8 cellular contexts compared by ENCODE assay signal in the genomic region with DNA sequence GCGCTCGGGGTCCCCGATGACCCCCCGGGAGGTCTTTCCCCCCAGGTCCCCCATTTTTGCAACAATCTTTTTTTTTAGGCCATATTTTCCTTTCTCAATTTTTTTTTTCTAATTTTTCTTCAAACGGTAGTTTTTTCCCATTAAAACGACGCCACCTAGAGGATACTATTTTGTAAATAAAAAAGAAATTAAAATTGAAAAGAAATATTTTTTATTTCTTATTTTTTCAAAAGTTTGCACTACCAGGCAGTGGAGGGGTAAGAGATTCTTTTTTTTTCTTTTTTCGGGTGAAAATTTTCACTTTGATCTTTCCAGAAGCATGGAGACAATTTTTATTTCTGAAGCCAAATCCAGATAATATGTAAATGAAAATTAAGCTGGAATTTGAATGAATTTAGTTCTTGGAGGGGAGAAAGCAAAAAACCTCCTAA. TPM values are rescaled to one million over a fixed set of nuclear protein-coding genes. Genes with fewer than 3 reads are reported as not detected.
DNase-seq lines count a peak whose midpoint lies in the region; ATAC-seq, FAIRE-seq and TF ChIP-seq lines count a peak whose summit lies in the region.

No MANE protein-coding gene starts in this region.

- dilution Hi-C loops in keratinocyte (cut with MboI; ENCODE audit: extremely low pct_ligation_motif_present, low sequenced_read_pairs), result no loop called here

- H3K4me2 ChIP-seq in keratinocyte (ENCODE audit: control insufficient read depth, extremely low read depth, insufficient read depth, low read depth, low read length), result peak overlapping the region; percentile 70

- H3K4me1 Mint-ChIP-seq in CD4-positive, alpha-beta T cell (ENCODE audit: low read depth), result peaks cover 7% of the 10 kb centered on the region
- H3K4me1 Mint-ChIP-seq in IgD-negative memory B cell, result peaks cover 5 to 6% (median 5%) of the 10 kb centered on the region in 3 donors
- H3K4me1 Mint-ChIP-seq in activated naive CD8-positive, alpha-beta T cell treated with anti-CD3 and anti-CD28 coated beads for 36 hours, result peaks cover 5% of the 10 kb centered on the region

- no peak overlapping the region for H3K27ac ChIP-seq in CD4-positive, alpha-beta T cell (ENCODE audit: low read depth, low read length)
- peak overlapping the region; percentile 51 for H3K27ac ChIP-seq in keratinocyte (ENCODE audit: control insufficient read depth, insufficient read depth, low read length)
- peak overlapping the region; percentile 70 for H3K27ac ChIP-seq in subcutaneous abdominal adipose tissue (ENCODE audit: low read depth, low read length)

- FAIRE-seq in keratinocyte (lab: Jason Lieb, UNC), result no peak

- peak overlapping the region; percentile 97 for H3K4me3 Mint-ChIP-seq in CD4-positive, alpha-beta T cell
- peak overlapping the region; percentile 92 to 96 (median 94) for H3K4me3 Mint-ChIP-seq in IgD-negative memory B cell
- peak overlapping the region; percentile 90 for H3K4me3 Mint-ChIP-seq in activated naive CD8-positive, alpha-beta T cell treated with anti-CD3 and anti-CD28 coated beads for 36 hours

- POLR2A ChIA-PET in CD4-positive, alpha-beta T cell (lab: Charles Lee), result no interaction called here

- H3K27me3 Mint-ChIP-seq in CD4-positive, alpha-beta T cell, result peaks cover 39% of the 10 kb centered on the region
- peaks cover 1% of the 10 kb centered on the region for H3K27me3 Mint-ChIP-seq in IgD-negative memory B cell
- H3K27me3 Mint-ChIP-seq in activated naive CD8-positive, alpha-beta T cell treated with anti-CD3 and anti-CD28 coated beads for 36 hours, result peaks cover 20% of the 10 kb centered on the region

- H3K27ac Mint-ChIP-seq in CD4-positive, alpha-beta T cell, result no peak overlapping the region
- peak overlapping the region in 1 of 3 donors; percentile 67 for H3K27ac Mint-ChIP-seq in IgD-negative memory B cell
- no peak overlapping the region for H3K27ac Mint-ChIP-seq in activated naive CD8-positive, alpha-beta T cell treated with anti-CD3 and anti-CD28 coated beads for 36 hours

- no peak for ATAC-seq in CD4-positive, alpha-beta T cell (ENCODE audit: poor library complexity)
- ATAC-seq in HG02852 (IDR thresholded peaks at IDR 0.05; ENCODE audit: unreplicated experiment), result no peak

- peaks cover 3% of the 10 kb centered on the region for H3K27me3 ChIP-seq in CD4-positive, alpha-beta T cell (ENCODE audit: control insufficient read depth, insufficient read depth, low read length)
- H3K27me3 ChIP-seq in keratinocyte (ENCODE audit: control insufficient read depth, extremely low read depth, insufficient read depth, low read length) (no peaks in the 10 kb centered on the region), subcutaneous abdominal adipose tissue (ENCODE audit: control insufficient read depth in 5 of 5, insufficient read depth in 4 of 5, low read length in 5 of 5) (no peaks in the 10 kb centered on the region)

- H3K4me3 ChIP-seq in keratinocyte (ENCODE audit: control insufficient read depth in 2 of 3, extremely low read depth in 1 of 3, insufficient read depth in 2 of 3, low read depth in 1 of 3, low read length in 3 of 3), result peak overlapping the region; percentile 70 to 94 (median 83)
- H3K4me3 ChIP-seq in subcutaneous abdominal adipose tissue (ENCODE audit: low read depth in 1 of 5, low read length in 5 of 5), result peak overlapping the region; percentile 64 to 80 (median 77)

- peaks cover 4% of the 10 kb centered on the region for H3K36me3 Mint-ChIP-seq in CD4-positive, alpha-beta T cell (ENCODE audit: low read depth)
- H3K36me3 Mint-ChIP-seq in IgD-negative memory B cell, result no peaks in the 10 kb centered on the region
- no peaks in the 10 kb centered on the region for H3K36me3 Mint-ChIP-seq in activated naive CD8-positive, alpha-beta T cell treated with anti-CD3 and anti-CD28 coated beads for 36 hours

- no peaks in the 10 kb centered on the region for H3K9me3 Mint-ChIP-seq in CD4-positive, alpha-beta T cell
- H3K9me3 Mint-ChIP-seq in IgD-negative memory B cell, result no peaks in the 10 kb centered on the region
- H3K9me3 Mint-ChIP-seq in activated naive CD8-positive, alpha-beta T cell treated with anti-CD3 and anti-CD28 coated beads for 36 hours, result no peaks in the 10 kb centered on the region

- no peaks in the 10 kb centered on the region for H3K36me3 ChIP-seq in keratinocyte (ENCODE audit: control insufficient read depth in 2 of 2, extremely low read depth in 1 of 2, insufficient read depth in 2 of 2, low read length in 2 of 2)
- H3K36me3 ChIP-seq in subcutaneous abdominal adipose tissue (ENCODE audit: control insufficient read depth in 5 of 5, insufficient read depth in 5 of 5, low read length in 5 of 5), result no peaks in the 10 kb centered on the region

- CTCF ChIA-PET in CD4-positive, alpha-beta T cell (lab: Charles Lee), result interaction anchor here (0.7 kb wide), 1 partner anchor 24 kb away, joined by 3 read pairs; no protein-coding TSS in a partner anchor

- no peak for DNase-seq in CD4-positive, alpha-beta T cell
- DNase-seq in activated naive CD8-positive, alpha-beta T cell treated with anti-CD3 and anti-CD28 coated beads for 36 hours, result no peak
- no peak for DNase-seq in keratinocyte (ENCODE audit: low read depth, low spot score)
- no peak for DNase-seq in activated CD4-positive, alpha-beta T cell treated with anti-CD3 and anti-CD28 coated beads, Interleukin-2, amount 50 U/mL, for 48 hours
- DNase-seq in glomerular visceral epithelial cell (ENCODE audit: extremely low spot score), result no peak

- peaks cover 18% of the 10 kb centered on the region for H3K4me1 ChIP-seq in keratinocyte (ENCODE audit: control insufficient read depth, extremely low read depth, insufficient read depth, low read length)
- peaks cover 0 to 26% (median 19%) of the 10 kb centered on the region in 5 donors for H3K4me1 ChIP-seq in subcutaneous abdominal adipose tissue (ENCODE audit: control insufficient read depth in 5 of 5, insufficient read depth in 5 of 5, low read length in 5 of 5)

- TF ChIP-seq CTCF in CD4-positive, alpha-beta T cell (IDR thresholded peaks at IDR 0.05), result peak; percentile 64
- no peak for TF ChIP-seq CTCF in keratinocyte (optimal IDR thresholded peaks at IDR 0.05 in 1 of 3, IDR thresholded peaks at IDR 0.05 in 1 of 3, conservative IDR thresholded peaks at IDR 0.05 in 1 of 3; ENCODE audit: extremely low read depth in 1 of 3, insufficient read depth in 2 of 3, low read length in 3 of 3)

- H4K20me1 ChIP-seq in keratinocyte (ENCODE audit: control insufficient read depth, extremely low read depth, insufficient read depth, low read length), result no peaks in the 10 kb centered on the region

- intact Hi-C loops in CD4-positive, alpha-beta T cell (cut with DNase I, micrococcal nuclease), result loop anchor here in 1 of 2 experiments (2.0 kb wide), 1 partner anchor 70 kb away; no protein-coding TSS in a partner anchor

- no peaks in the 10 kb centered on the region for H3K9me1 ChIP-seq in keratinocyte (ENCODE audit: control insufficient read depth, extremely low read depth, insufficient read depth, low read length)

- H3K79me2 ChIP-seq in keratinocyte (ENCODE audit: control insufficient read depth, insufficient read depth, low read length), result peaks cover 16% of the 10 kb centered on the region

- H2AFZ ChIP-seq in keratinocyte (ENCODE audit: control insufficient read depth, low read length), result peak overlapping the region; percentile 71

- peak overlapping the region; percentile 77 for H3K9ac ChIP-seq in keratinocyte (ENCODE audit: control insufficient read depth, extremely low read depth, insufficient read depth, low read length)
- H3K9ac ChIP-seq in subcutaneous abdominal adipose tissue (ENCODE audit: low read length in 5 of 5), result peak overlapping the region; percentile 48 to 73 (median 58)

- H3K9me3 ChIP-seq in CD4-positive, alpha-beta T cell (ENCODE audit: control insufficient read depth, low read length), result no peaks in the 10 kb centered on the region
- H3K9me3 ChIP-seq in keratinocyte (ENCODE audit: control insufficient read depth, low read depth, low read length) (no peaks in the 10 kb centered on the region), subcutaneous abdominal adipose tissue (ENCODE audit: control insufficient read depth in 5 of 5, low read length in 5 of 5) (no peaks in the 10 kb centered on the region)

RNA-seq across cellular contexts. Expression of a gene that starts 0.7 kb away (rescaled TPM):
- 1 to 10 TPM; 1.2 to 1.3 TPM for total RNA-seq in CD4-positive, alpha-beta T cell
- 2.2 TPM for polyA plus RNA-seq in IgD-negative memory B cell
- under 1 TPM; 0.27 to 0.70 TPM for total RNA-seq in activated naive CD8-positive, alpha-beta T cell treated with anti-CD3 and anti-CD28 coated beads for 36 hours
- polyA plus RNA-seq in keratinocyte, result 2.0 to 4.6 TPM (median 2.5 TPM) in 3 replicates
- polyA plus RNA-seq in keratinocyte (2011; ENCODE audit: low read depth), result 0.26 TPM
- 2.6 and 3.5 TPM in 2 replicates for polyA plus RNA-seq in keratinocyte (2011; cell fraction: cytosol; rRNA removed)
- 8.9 and 9.9 TPM in 2 replicates for polyA plus RNA-seq in keratinocyte (2011; cell fraction: nucleus; rRNA removed)
- 0.27 and 6.8 TPM in 2 replicates for polyA plus RNA-seq in keratinocyte (2012; ENCODE audit: low replicate concordance)
- 3.9 to 12.1 TPM (median 6.8 TPM) in 3 replicates for polyA minus RNA-seq in keratinocyte
- 3.1 TPM for polyA minus RNA-seq in keratinocyte (2011; cell fraction: cytosol; rRNA and poly(A)+ RNA removed)
- polyA minus RNA-seq in keratinocyte (2011; cell fraction: nucleus; rRNA and poly(A)+ RNA removed), result 8.0 and 11.7 TPM in 2 replicates
